10 cellular contexts compared by ENCODE assay signal in genomic region chr21:45698493-45698947, GRCh38. TPM values are rescaled to one million over a fixed set of nuclear protein-coding genes. Genes with fewer than 3 reads are reported as not detected.
DNase-seq lines count a peak whose midpoint lies in the region; ATAC-seq and TF ChIP-seq lines count a peak whose summit lies in the region.
"Had no signal": no experiment of that assay in that cellular context is flagged by ENCODE, and none has a peak within 500 bp of the region (broad histone marks: within the 10 kb centered on the region; RNA-seq: fewer than 3 reads in every experiment).

No MANE protein-coding gene starts in this region.

- H3K4me1 ChIP-seq in left ventricle myocardium inferior (peaks cover 14% of the 10 kb centered on the region), upper lobe of left lung (no peaks in the 10 kb centered on the region)

- 52 to 55% methylated on average over 2 of the region's 2 CpGs for WGBS in upper lobe of left lung, 2 donors

- TF ChIP-seq POLR2A in upper lobe of left lung (IDR thresholded peaks at IDR 0.05) = no peak

- no peak for ATAC-seq in activated naive CD8-positive, alpha-beta T cell treated with anti-CD3 and anti-CD28 coated beads, Interleukin-2, amount 10 ng/mL, durations not matched to agents 7 days and 5 days (ENCODE audit: low read depth)
- ATAC-seq in activated naive CD8-positive, alpha-beta T cell treated with anti-CD3 and anti-CD28 coated beads, Interleukin-2, amount 50 U/mL, for 24 hours = peak; percentile 59
- peak; percentile 66 to 85 for ATAC-seq in upper lobe of left lung (ENCODE audit: low FRiP score in 2 of 2)
- no peak for ATAC-seq in GM18498 (IDR thresholded peaks at IDR 0.05; ENCODE audit: unreplicated experiment)
- ATAC-seq in HG02798 (IDR thresholded peaks at IDR 0.05; ENCODE audit: poor library complexity, unreplicated experiment) = no peak

- H3K27me3 Mint-ChIP-seq in activated naive CD8-positive, alpha-beta T cell treated with anti-CD3 and anti-CD28 coated beads, Interleukin-2, amount 10 ng/mL, durations not matched to agents 7 days and 5 days = peaks cover 10% of the 10 kb centered on the region
- H3K27me3 Mint-ChIP-seq in activated naive CD8-positive, alpha-beta T cell treated with anti-CD3 and anti-CD28 coated beads for 36 hours = no peaks in the 10 kb centered on the region
- no peaks in the 10 kb centered on the region for H3K27me3 Mint-ChIP-seq in activated naive CD8-positive, alpha-beta T cell treated with anti-CD3 and anti-CD28 coated beads, Interleukin-2, amount 50 U/mL, for 24 hours

- DNase-seq in activated naive CD8-positive, alpha-beta T cell treated with anti-CD3 and anti-CD28 coated beads, Interleukin-2, amount 10 ng/mL, durations not matched to agents 7 days and 5 days = no peak
- no peak for DNase-seq in activated naive CD8-positive, alpha-beta T cell treated with anti-CD3 and anti-CD28 coated beads for 36 hours
- DNase-seq in activated naive CD8-positive, alpha-beta T cell treated with anti-CD3 and anti-CD28 coated beads, Interleukin-2, amount 50 U/mL, for 24 hours = no peak
- DNase-seq in left ventricle myocardium inferior (peak; percentile 59), upper lobe of left lung (no peak), mucosa of gallbladder (ENCODE audit: low spot score) (no peak)
- DNase-seq: COR-L47, NCI-H524 had no signal

- peak overlapping the region; percentile 6 for H3K27ac Mint-ChIP-seq in activated naive CD8-positive, alpha-beta T cell treated with anti-CD3 and anti-CD28 coated beads, Interleukin-2, amount 10 ng/mL, durations not matched to agents 7 days and 5 days
- H3K27ac Mint-ChIP-seq in activated naive CD8-positive, alpha-beta T cell treated with anti-CD3 and anti-CD28 coated beads for 36 hours = no peak overlapping the region
- no peak overlapping the region for H3K27ac Mint-ChIP-seq in activated naive CD8-positive, alpha-beta T cell treated with anti-CD3 and anti-CD28 coated beads, Interleukin-2, amount 50 U/mL, for 24 hours

- no peak for TF ChIP-seq EP300 in upper lobe of left lung (IDR thresholded peaks at IDR 0.05)

- intact Hi-C loops in left ventricle myocardium inferior (cut with micrococcal nuclease) = no loop called here

- peaks cover 4% of the 10 kb centered on the region for H3K9me3 ChIP-seq in left ventricle myocardium inferior (replicated peaks)
- H3K9me3 ChIP-seq in upper lobe of left lung = no peaks in the 10 kb centered on the region

- peaks cover 5% of the 10 kb centered on the region for H3K9me3 Mint-ChIP-seq in activated naive CD8-positive, alpha-beta T cell treated with anti-CD3 and anti-CD28 coated beads, Interleukin-2, amount 10 ng/mL, durations not matched to agents 7 days and 5 days
- H3K9me3 Mint-ChIP-seq in activated naive CD8-positive, alpha-beta T cell treated with anti-CD3 and anti-CD28 coated beads for 36 hours = peaks cover 7% of the 10 kb centered on the region
- H3K9me3 Mint-ChIP-seq in activated naive CD8-positive, alpha-beta T cell treated with anti-CD3 and anti-CD28 coated beads, Interleukin-2, amount 50 U/mL, for 24 hours = peaks cover 10% of the 10 kb centered on the region

- no peak overlapping the region for H3K4me3 Mint-ChIP-seq in activated naive CD8-positive, alpha-beta T cell treated with anti-CD3 and anti-CD28 coated beads, Interleukin-2, amount 10 ng/mL, durations not matched to agents 7 days and 5 days
- H3K4me3 Mint-ChIP-seq in activated naive CD8-positive, alpha-beta T cell treated with anti-CD3 and anti-CD28 coated beads for 36 hours = no peak overlapping the region
- no peak overlapping the region for H3K4me3 Mint-ChIP-seq in activated naive CD8-positive, alpha-beta T cell treated with anti-CD3 and anti-CD28 coated beads, Interleukin-2, amount 50 U/mL, for 24 hours

- no peaks in the 10 kb centered on the region for H3K27me3 ChIP-seq in left ventricle myocardium inferior (ENCODE audit: low read depth)
- H3K27me3 ChIP-seq in upper lobe of left lung = no peaks in the 10 kb centered on the region

- H3K36me3 Mint-ChIP-seq in activated naive CD8-positive, alpha-beta T cell treated with anti-CD3 and anti-CD28 coated beads, Interleukin-2, amount 10 ng/mL, durations not matched to agents 7 days and 5 days = peaks cover 1% of the 10 kb centered on the region
- H3K36me3 Mint-ChIP-seq in activated naive CD8-positive, alpha-beta T cell treated with anti-CD3 and anti-CD28 coated beads for 36 hours = no peaks in the 10 kb centered on the region
- H3K36me3 Mint-ChIP-seq in activated naive CD8-positive, alpha-beta T cell treated with anti-CD3 and anti-CD28 coated beads, Interleukin-2, amount 50 U/mL, for 24 hours (ENCODE audit: low read depth) = peaks cover 4% of the 10 kb centered on the region

- no peak overlapping the region for H3K27ac ChIP-seq in left ventricle myocardium inferior (replicated peaks)
- no peak overlapping the region for H3K27ac ChIP-seq in upper lobe of left lung

- no peak overlapping the region for H3K4me3 ChIP-seq in left ventricle myocardium inferior
- H3K4me3 ChIP-seq in upper lobe of left lung = no peak overlapping the region

- POLR2A ChIA-PET in activated naive CD8-positive, alpha-beta T cell treated with anti-CD3 and anti-CD28 coated beads, Interleukin-2, amount 10 ng/mL, durations not matched to agents 7 days and 5 days (lab: Charles Lee) = no interaction called here

- H3K36me3 ChIP-seq in left ventricle myocardium inferior (no peaks in the 10 kb centered on the region), upper lobe of left lung (no peaks in the 10 kb centered on the region)

- peaks cover 7% of the 10 kb centered on the region for H3K4me1 Mint-ChIP-seq in activated naive CD8-positive, alpha-beta T cell treated with anti-CD3 and anti-CD28 coated beads, Interleukin-2, amount 10 ng/mL, durations not matched to agents 7 days and 5 days
- peaks cover 11% of the 10 kb centered on the region for H3K4me1 Mint-ChIP-seq in activated naive CD8-positive, alpha-beta T cell treated with anti-CD3 and anti-CD28 coated beads for 36 hours
- peaks cover 27% of the 10 kb centered on the region for H3K4me1 Mint-ChIP-seq in activated naive CD8-positive, alpha-beta T cell treated with anti-CD3 and anti-CD28 coated beads, Interleukin-2, amount 50 U/mL, for 24 hours

- TF ChIP-seq CTCF in left ventricle myocardium inferior (IDR thresholded peaks at IDR 0.05; ENCODE audit: borderline replicate concordance) (no peak), upper lobe of left lung (IDR thresholded peaks at IDR 0.05) (no peak)

RNA-seq across cellular contexts. Expression of gene PCBP3, which starts 55.0 kb away (rescaled TPM):
- total RNA-seq in activated naive CD8-positive, alpha-beta T cell treated with anti-CD3 and anti-CD28 coated beads, Interleukin-2, amount 10 ng/mL, durations not matched to agents 7 days and 5 days = 1 to 10 TPM in 1 of 2 experiments, not detected in 1; 1.2 TPM
- total RNA-seq in activated naive CD8-positive, alpha-beta T cell treated with anti-CD3 and anti-CD28 coated beads for 36 hours = 1 to 10 TPM in 1 of 2 experiments, under 1 TPM in 1; 0.66 to 1.3 TPM
- total RNA-seq in left ventricle myocardium inferior (2.9 TPM), upper lobe of left lung (10 to 100 TPM in 1 of 6 donors, 1 to 10 TPM in 4, under 1 TPM in 1; 0.78 to 10.5 (median 3.3) TPM), mucosa of gallbladder (2.1 TPM)

Comparison
In these comparisons a context has a peak if more than half of its experiments do, and no peak if none do; other contexts are left out.
1. ATAC-seq: peak in activated naive CD8-positive, alpha-beta T cell treated with anti-CD3 and anti-CD28 coated beads, Interleukin-2, amount 50 U/mL, for 24 hours (single experiment) and upper lobe of left lung (2 of 2); none in activated naive CD8-positive, alpha-beta T cell treated with anti-CD3 and anti-CD28 coated beads, Interleukin-2, amount 10 ng/mL, durations not matched to agents 7 days and 5 days (single experiment), GM18498 (single experiment) and HG02798 (single experiment).